ENCODE assay signal across 1 cellular context in genomic region chr6:6724319-6725119, GRCh38.
TF ChIP-seq lines count a peak whose summit lies in the region.

No MANE protein-coding gene starts in this region.

TF ChIP-seq in HepG2, 621 proteins besides CTCF, POLR2A, EP300 and RAD21 (continued from another document and continues in another):
- TF ChIP-seq ZNF646 (CRISPR knock-in tag; IDR thresholded peaks at IDR 0.05) (no peak), ZNF75D (CRISPR knock-in tag; IDR thresholded peaks at IDR 0.05; ENCODE audit: borderline replicate concordance) (no peak), ZBTB40 (IDR thresholded peaks at IDR 0.05) (no peak), ZBTB40 (CRISPR knock-in tag; IDR thresholded peaks at IDR 0.05) (no peak), CREM (IDR thresholded peaks at IDR 0.05) (no peak), CREM (CRISPR knock-in tag; IDR thresholded peaks at IDR 0.05) (no peak), ETV5 (CRISPR knock-in tag; IDR thresholded peaks at IDR 0.05; ENCODE audit: borderline replicate concordance) (peak; percentile 33; the same call in 1 of the 2 replicates), ZNF512B (CRISPR knock-in tag; IDR thresholded peaks at IDR 0.05; ENCODE audit: borderline replicate concordance) (peak; percentile 73; the same call in 1 of the 2 replicates), ZNF264 (CRISPR knock-in tag; IDR thresholded peaks at IDR 0.05) (no peak), BCL3 (CRISPR knock-in tag; IDR thresholded peaks at IDR 0.05) (no peak), TGIF2 (CRISPR knock-in tag; IDR thresholded peaks at IDR 0.05) (no peak), NBN (conservative IDR thresholded peaks at IDR 0.05) (no peak), KMT2A (CRISPR knock-in tag; IDR thresholded peaks at IDR 0.05) (peak; percentile 57; the same call in 1 of the 2 replicates), EZH2 (conservative IDR thresholded peaks at IDR 0.05; ENCODE audit: low read depth, low read length) (no peak), ZNF292 (CRISPR knock-in tag; IDR thresholded peaks at IDR 0.05; ENCODE audit: borderline replicate concordance, low read depth) (peak; percentile 47; the same call in 1 of the 2 replicates), AHR (CRISPR knock-in tag; IDR thresholded peaks at IDR 0.05) (no peak), CCDC6 (CRISPR knock-in tag; IDR thresholded peaks at IDR 0.05) (no peak), BCL6 (CRISPR knock-in tag; IDR thresholded peaks at IDR 0.05) (peak; percentile 45; the same call in 1 of the 2 replicates), RCOR2 (CRISPR knock-in tag; IDR thresholded peaks at IDR 0.05) (no peak), PRDM10 (CRISPR knock-in tag; IDR thresholded peaks at IDR 0.05; ENCODE audit: low read depth) (no peak), ZNF670 (CRISPR knock-in tag; IDR thresholded peaks at IDR 0.05; ENCODE audit: borderline replicate concordance) (peak; percentile 82; the same call in 1 of the 2 replicates), ZNF260 (CRISPR knock-in tag; IDR thresholded peaks at IDR 0.05; ENCODE audit: borderline replicate concordance, low read depth) (no peak), MAFK (conservative IDR thresholded peaks at IDR 0.05 in 1 of 2, IDR thresholded peaks at IDR 0.05 in 1 of 2; ENCODE audit: low read length in 2 of 2) (no peak), BRCA1 (CRISPR knock-in tag; IDR thresholded peaks at IDR 0.05) (no peak), ZSCAN9 (CRISPR knock-in tag; IDR thresholded peaks at IDR 0.05; ENCODE audit: borderline replicate concordance) (peak; percentile 74; the same call in 1 of the 2 replicates), ZNF878 (CRISPR knock-in tag; IDR thresholded peaks at IDR 0.05) (no peak), SALL2 (CRISPR knock-in tag; IDR thresholded peaks at IDR 0.05) (no peak), SNAPC2 (CRISPR knock-in tag; IDR thresholded peaks at IDR 0.05) (no peak), KLF12 (CRISPR knock-in tag; IDR thresholded peaks at IDR 0.05; ENCODE audit: borderline replicate concordance) (no peak), RBFOX2 (IDR thresholded peaks at IDR 0.05; ENCODE audit: low read depth, low read length) (no peak), NFIB (CRISPR knock-in tag; IDR thresholded peaks at IDR 0.05; ENCODE audit: borderline replicate concordance) (no peak), ZNF562 (CRISPR knock-in tag; IDR thresholded peaks at IDR 0.05; ENCODE audit: borderline replicate concordance) (no peak), ZNF747 (CRISPR knock-in tag; IDR thresholded peaks at IDR 0.05; ENCODE audit: borderline replicate concordance) (no peak), CAMTA2 (CRISPR knock-in tag; IDR thresholded peaks at IDR 0.05; ENCODE audit: borderline replicate concordance) (no peak), ZNF816 (CRISPR knock-in tag; IDR thresholded peaks at IDR 0.05; ENCODE audit: borderline replicate concordance) (no peak), SETDB1 (CRISPR knock-in tag; IDR thresholded peaks at IDR 0.05; ENCODE audit: borderline replicate concordance) (no peak), ZNF136 (CRISPR knock-in tag; IDR thresholded peaks at IDR 0.05; ENCODE audit: low read depth) (no peak), KDM5B (CRISPR knock-in tag; IDR thresholded peaks at IDR 0.05; ENCODE audit: borderline replicate concordance) (peak; percentile 28; the same call in 1 of the 2 replicates), ZNF564 (CRISPR knock-in tag; IDR thresholded peaks at IDR 0.05) (peak; percentile 90; the same call in 1 of the 2 replicates), ZNF207 (IDR thresholded peaks at IDR 0.05; ENCODE audit: borderline replicate concordance) (no peak)
